Comparison of ENCODE assay signal across 25 cellular contexts in the genomic region with DNA sequence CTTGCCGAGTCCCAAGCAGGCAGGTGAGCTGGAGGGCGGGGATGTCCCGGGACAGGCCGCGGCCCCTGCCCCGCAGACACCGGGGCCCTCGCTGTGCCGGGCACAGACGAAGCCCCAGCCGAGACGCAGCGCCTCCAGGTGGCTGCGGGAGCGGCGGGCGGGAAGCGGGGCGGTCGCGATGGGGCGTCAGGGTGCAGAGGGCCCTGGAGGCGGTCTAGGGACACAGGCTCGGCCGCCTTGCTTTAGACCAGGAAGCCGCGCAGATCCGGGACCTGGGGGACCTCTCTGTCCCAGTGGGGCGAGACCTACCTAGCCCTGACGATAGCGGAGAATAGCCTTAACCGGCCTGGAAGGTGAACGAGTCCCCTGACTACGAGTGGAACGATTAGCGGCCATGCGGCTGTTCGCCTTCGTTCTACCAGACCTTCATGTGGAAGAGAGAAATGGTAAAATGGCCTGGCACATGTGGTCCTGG. TPM values are rescaled to one million over a fixed set of nuclear protein-coding genes. Genes with fewer than 3 reads are reported as not detected.
DNase-seq lines count a peak whose midpoint lies in the region; ATAC-seq and TF ChIP-seq lines count a peak whose summit lies in the region.
"Had no signal": no experiment of that assay in that cellular context is flagged by ENCODE, and none has a peak within 500 bp of the region (broad histone marks: within the 10 kb centered on the region; RNA-seq: fewer than 3 reads in every experiment).

No MANE protein-coding gene starts in this region.

- no peaks in the 10 kb centered on the region for H3K9me3 ChIP-seq in spleen
- H3K9me3 ChIP-seq: left lung, pancreas, tibial nerve had no signal

- no peak for TF ChIP-seq CTCF in WTC11 (IDR thresholded peaks at IDR 0.05)
- TF ChIP-seq CTCF in spleen (IDR thresholded peaks at IDR 0.05 in 8 of 11, conservative IDR thresholded peaks at IDR 0.05 in 3 of 11) = no peak

- 47 to 62% (median 55%) methylated on average over 20 to 39 of the region's 39 CpGs for WGBS in spleen, 5 donors

- TF ChIP-seq POLR2A in spleen (IDR thresholded peaks at IDR 0.05) = no peak

- no peaks in the 10 kb centered on the region for H3K9me3 Mint-ChIP-seq in WTC11
- H3K9me3 Mint-ChIP-seq: activated naive CD8-positive, alpha-beta T cell treated with anti-CD3 and anti-CD28 coated beads, Interleukin-2, amount 10 ng/mL, durations not matched to agents 7 days and 5 days; natural killer cell; stimulated activated naive CD8-positive, alpha-beta T cell treated with anti-CD3 and anti-CD28 coated beads, Interleukin-15, amount 100 ng/mL, for 72 hours had no signal

- no peaks in the 10 kb centered on the region for H3K36me3 Mint-ChIP-seq in WTC11
- H3K36me3 Mint-ChIP-seq: natural killer cell had no signal

- peak; percentile 16 for ATAC-seq in WTC11
- ATAC-seq: GM12878; HCT116; left lung; natural killer cell; pancreas; stimulated activated naive CD8-positive, alpha-beta T cell treated with anti-CD3 and anti-CD28 coated beads, Interleukin-15, amount 100 ng/mL, for 72 hours had no signal

- DNase-seq in activated effector memory CD4-positive, alpha-beta T cell treated with anti-CD3 and anti-CD28 coated beads, Interleukin-2, amount 50 U/mL, for 16 hours = peak; percentile 56
- DNase-seq in activated effector memory CD4-positive, alpha-beta T cell treated with Interleukin-2 at 50 U/mL for 16 hours = no peak
- peak; percentile 75 for DNase-seq in WTC11 (ENCODE audit: low spot score)
- peak; percentile 40 for DNase-seq in left kidney (ENCODE audit: low read depth, low spot score)
- peak; percentile 77 for DNase-seq in spleen
- no peak for DNase-seq in NOMO-1 treated with dmso at 0.1 percent for 144 hours (lab: John Stamatoyannopoulos, UW; ENCODE audit: unreplicated experiment)
- no peak for DNase-seq in activated naive CD4-positive, alpha-beta T cell (lab: John Stamatoyannopoulos, UW)
- DNase-seq in DMS79 treated with DMSO at 0.1 percent for 48 hours (lab: John Stamatoyannopoulos, UW) = no peak
- DNase-seq: activated CD4-positive, alpha-beta T cell treated with anti-CD3 and anti-CD28 coated beads, Interleukin-2, amount 50 U/mL, for 4 hours; activated naive CD8-positive, alpha-beta T cell treated with anti-CD3 and anti-CD28 coated beads, Interleukin-2, amount 10 ng/mL, durations not matched to agents 7 days and 5 days; AML-193; DND-41; natural killer cell; NCI-H1092; NCI-H1930; NCI-H2227 treated with DMSO at 0.1 percent for 48 hours; RPMI8226; stimulated activated naive CD8-positive, alpha-beta T cell treated with anti-CD3 and anti-CD28 coated beads, Interleukin-15, amount 100 ng/mL, for 72 hours; T-helper 2 cell had no signal

- H3K27ac Mint-ChIP-seq in WTC11 = no peak overlapping the region
- H3K27ac Mint-ChIP-seq: natural killer cell; stimulated activated naive CD8-positive, alpha-beta T cell treated with anti-CD3 and anti-CD28 coated beads, Interleukin-15, amount 100 ng/mL, for 72 hours had no signal

- CTCF ChIA-PET in WTC11 (lab: Charles Lee) = interaction anchor here (1.0 to 1.3 kb wide), 3 partner anchors 41 to 117 kb away, joined by 3 to 6 read pairs (median 4); no protein-coding TSS in a partner anchor

- H3K27ac ChIP-seq in spleen = no peak overlapping the region
- H3K27ac ChIP-seq: left lung, pancreas, SK-N-MC, tibial nerve had no signal

- POLR2A ChIA-PET in WTC11 (lab: Charles Lee) = no interaction called here

- H3K27me3 ChIP-seq in spleen (replicated peaks in 1 of 7) = no peaks in the 10 kb centered on the region
- H3K27me3 ChIP-seq: pancreas, tibial nerve had no signal

- no peak overlapping the region; the same call in 1 of the 2 replicates for H3K4me3 Mint-ChIP-seq in WTC11
- H3K4me3 Mint-ChIP-seq: natural killer cell had no signal

- no peaks in the 10 kb centered on the region for H3K36me3 ChIP-seq in spleen
- H3K36me3 ChIP-seq: left lung, pancreas, tibial nerve had no signal

- H3K27me3 Mint-ChIP-seq in WTC11 (ENCODE audit: low read depth) = peaks cover 17% of the 10 kb centered on the region
- H3K27me3 Mint-ChIP-seq: activated naive CD8-positive, alpha-beta T cell treated with anti-CD3 and anti-CD28 coated beads, Interleukin-2, amount 10 ng/mL, durations not matched to agents 7 days and 5 days had no signal

- peak overlapping the region in 1 of 8 donors; percentile 22 for H3K4me3 ChIP-seq in spleen
- H3K4me3 ChIP-seq: GM12878, left lung, pancreas, SK-N-MC, tibial nerve had no signal

- intact Hi-C loops in spleen (cut with DNase I; ENCODE audit: low total_unique reads) = no loop called here

- peaks cover 6 to 21% (median 15%) of the 10 kb centered on the region in 6 donors for H3K4me1 ChIP-seq in spleen

- H3K4me1 Mint-ChIP-seq in WTC11 = peaks cover 10% of the 10 kb centered on the region; the same call in 1 of the 2 replicates

TF ChIP-seq in WTC11, 78 proteins besides CTCF, POLR2A, EP300 and RAD21 (continues in another document):
- TF ChIP-seq ETV6 (CRISPR knock-in tag; IDR thresholded peaks at IDR 0.05) = no peak
- TF ChIP-seq, protein P1, sequence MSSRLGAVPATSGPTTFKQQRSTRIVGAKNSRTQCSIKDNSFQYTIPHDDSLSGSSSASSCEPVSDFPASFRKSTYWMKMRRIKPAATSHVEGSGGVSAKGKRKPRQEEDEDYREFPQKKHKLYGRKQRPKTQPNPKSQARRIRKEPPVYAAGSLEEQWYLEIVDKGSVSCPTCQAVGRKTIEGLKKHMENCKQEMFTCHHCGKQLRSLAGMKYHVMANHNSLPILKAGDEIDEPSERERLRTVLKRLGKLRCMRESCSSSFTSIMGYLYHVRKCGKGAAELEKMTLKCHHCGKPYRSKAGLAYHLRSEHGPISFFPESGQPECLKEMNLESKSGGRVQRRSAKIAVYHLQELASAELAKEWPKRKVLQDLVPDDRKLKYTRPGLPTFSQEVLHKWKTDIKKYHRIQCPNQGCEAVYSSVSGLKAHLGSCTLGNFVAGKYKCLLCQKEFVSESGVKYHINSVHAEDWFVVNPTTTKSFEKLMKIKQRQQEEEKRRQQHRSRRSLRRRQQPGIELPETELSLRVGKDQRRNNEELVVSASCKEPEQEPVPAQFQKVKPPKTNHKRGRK (CRISPR knock-in tag; IDR thresholded peaks at IDR 0.05; ENCODE audit: borderline replicate concordance) = peak; percentile 74; the same call in 1 of the 2 replicates
- TF ChIP-seq TP53 (CRISPR knock-in tag; IDR thresholded peaks at IDR 0.05) = 0 out of 2 replicates have a peak, but pooled peaks have one; percentile 58
- TF ChIP-seq, protein P2, sequence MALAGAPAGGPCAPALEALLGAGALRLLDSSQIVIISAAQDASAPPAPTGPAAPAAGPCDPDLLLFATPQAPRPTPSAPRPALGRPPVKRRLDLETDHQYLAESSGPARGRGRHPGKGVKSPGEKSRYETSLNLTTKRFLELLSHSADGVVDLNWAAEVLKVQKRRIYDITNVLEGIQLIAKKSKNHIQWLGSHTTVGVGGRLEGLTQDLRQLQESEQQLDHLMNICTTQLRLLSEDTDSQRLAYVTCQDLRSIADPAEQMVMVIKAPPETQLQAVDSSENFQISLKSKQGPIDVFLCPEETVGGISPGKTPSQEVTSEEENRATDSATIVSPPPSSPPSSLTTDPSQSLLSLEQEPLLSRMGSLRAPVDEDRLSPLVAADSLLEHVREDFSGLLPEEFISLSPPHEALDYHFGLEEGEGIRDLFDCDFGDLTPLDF (CRISPR knock-in tag; IDR thresholded peaks at IDR 0.05) = peak; percentile 61; the same call in 1 of the 2 replicates
- 0 out of 2 replicates have a peak, but pooled peaks have one; percentile 18 for TF ChIP-seq FOXP1 (CRISPR knock-in tag; IDR thresholded peaks at IDR 0.05; ENCODE audit: borderline replicate concordance)
- TF ChIP-seq ZNF219 (CRISPR knock-in tag; IDR thresholded peaks at IDR 0.05; ENCODE audit: borderline replicate concordance) = no peak
- TF ChIP-seq, protein P3, sequence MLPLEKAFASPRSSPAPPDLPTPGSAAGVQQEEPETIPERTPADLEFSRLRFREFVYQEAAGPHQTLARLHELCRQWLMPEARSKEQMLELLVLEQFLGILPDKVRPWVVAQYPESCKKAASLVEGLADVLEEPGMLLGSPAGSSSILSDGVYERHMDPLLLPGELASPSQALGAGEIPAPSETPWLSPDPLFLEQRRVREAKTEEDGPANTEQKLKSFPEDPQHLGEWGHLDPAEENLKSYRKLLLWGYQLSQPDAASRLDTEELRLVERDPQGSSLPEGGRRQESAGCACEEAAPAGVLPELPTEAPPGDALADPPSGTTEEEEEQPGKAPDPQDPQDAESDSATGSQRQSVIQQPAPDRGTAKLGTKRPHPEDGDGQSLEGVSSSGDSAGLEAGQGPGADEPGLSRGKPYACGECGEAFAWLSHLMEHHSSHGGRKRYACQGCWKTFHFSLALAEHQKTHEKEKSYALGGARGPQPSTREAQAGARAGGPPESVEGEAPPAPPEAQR (CRISPR knock-in tag; IDR thresholded peaks at IDR 0.05) = no peak

RNA-seq across cellular contexts. Expression of a gene that starts 4.2 kb away (rescaled TPM):
- total RNA-seq in WTC11 (2021) (8.9 to 11.1 TPM (median 10.7 TPM) in 3 replicates), spleen (10 to 100 TPM; 17.0 to 24.5 (median 21.7) TPM)
- 10 to 100 TPM in 1 of 3 donors, 1 to 10 TPM in 2; 5.9 to 11.4 (median 6.5) TPM for polyA plus RNA-seq in spleen

RNA-seq across cellular contexts. Expression of a gene that starts 55.1 kb away (rescaled TPM):
- total RNA-seq in WTC11 (2021) = 7.3 to 7.7 TPM (median 7.6 TPM) in 3 replicates
- 10 to 100 TPM; 11.6 to 21.7 (median 15.4) TPM for total RNA-seq in spleen
- 1 to 10 TPM in 1 of 3 donors, under 1 TPM in 2; 0.77 to 1.1 (median 0.93) TPM for polyA plus RNA-seq in spleen

RNA-seq across cellular contexts. Expression of a gene that starts 55.2 kb away (rescaled TPM):
- total RNA-seq in WTC11 (2021) (21.4 to 25.9 TPM (median 23.9 TPM) in 3 replicates), spleen (10 to 100 TPM; 27.8 to 64.9 (median 33.4) TPM)
- polyA plus RNA-seq in spleen = 10 to 100 TPM in 1 of 3 donors, 1 to 10 TPM in 2; 6.8 to 11.1 (median 7.3) TPM

Comparison
In these comparisons a context has a peak if more than half of its experiments do, and no peak if none do; other contexts are left out.
1. DNase-seq: peak in activated effector memory CD4-positive, alpha-beta T cell treated with anti-CD3 and anti-CD28 coated beads, Interleukin-2, amount 50 U/mL, for 16 hours (single experiment), WTC11 (single experiment), left kidney (single experiment) and spleen (single experiment); none in activated effector memory CD4-positive, alpha-beta T cell treated with Interleukin-2 at 50 U/mL for 16 hours (single experiment), NOMO-1 treated with dmso at 0.1 percent for 144 hours (single experiment), activated naive CD4-positive, alpha-beta T cell (0 of 4) and DMS79 treated with DMSO at 0.1 percent for 48 hours (single experiment).